8 cellular contexts compared by ENCODE assay signal in genomic region chr6:107114213-107114871, GRCh38. TPM values are rescaled to one million over a fixed set of nuclear protein-coding genes. Genes with fewer than 3 reads are reported as not detected.
DNase-seq lines count a peak whose midpoint lies in the region; ATAC-seq and TF ChIP-seq lines count a peak whose summit lies in the region.

No MANE protein-coding gene starts in this region.

- H3K9me3 ChIP-seq in CD8-positive, alpha-beta T cell (ENCODE audit: low read length): no peaks in the 10 kb centered on the region

- H3K27me3 Mint-ChIP-seq in CD8-positive, alpha-beta T cell (ENCODE audit: low read depth): no peaks in the 10 kb centered on the region
- peaks cover 2% of the 10 kb centered on the region for H3K27me3 Mint-ChIP-seq in endothelial cell (ENCODE audit: unreplicated experiment)

- no peaks in the 10 kb centered on the region for H3K36me3 ChIP-seq in CD8-positive, alpha-beta T cell (ENCODE audit: insufficient read depth, low read length)

- H3K4me3 ChIP-seq in CD8-positive, alpha-beta T cell (ENCODE audit: low read depth, low read length): peak overlapping the region; percentile 12

- no peaks in the 10 kb centered on the region for H3K9me3 Mint-ChIP-seq in CD8-positive, alpha-beta T cell
- H3K9me3 Mint-ChIP-seq in endothelial cell (ENCODE audit: unreplicated experiment): no peaks in the 10 kb centered on the region

- peaks cover 2% of the 10 kb centered on the region for H3K36me3 Mint-ChIP-seq in CD8-positive, alpha-beta T cell
- H3K36me3 Mint-ChIP-seq in endothelial cell (ENCODE audit: low read depth, unreplicated experiment): no peaks in the 10 kb centered on the region

- peak; percentile 90 for TF ChIP-seq CTCF in CD8-positive, alpha-beta T cell (IDR thresholded peaks at IDR 0.05)
- peak; percentile 98 for TF ChIP-seq CTCF in endothelial cell (IDR thresholded peaks at IDR 0.05; ENCODE audit: unreplicated experiment)

- H3K27ac Mint-ChIP-seq in CD8-positive, alpha-beta T cell: no peak overlapping the region
- peak overlapping the region; percentile 70 for H3K27ac Mint-ChIP-seq in endothelial cell (ENCODE audit: unreplicated experiment)

- H3K27me3 ChIP-seq in CD8-positive, alpha-beta T cell (ENCODE audit: insufficient read depth, low read length): no peaks in the 10 kb centered on the region

- H3K4me3 Mint-ChIP-seq in CD8-positive, alpha-beta T cell: peak overlapping the region; percentile 83
- peak overlapping the region; percentile 94 for H3K4me3 Mint-ChIP-seq in endothelial cell (ENCODE audit: unreplicated experiment)

- POLR2A ChIA-PET in CD8-positive, alpha-beta T cell (lab: Charles Lee): interaction anchor here (0.6 to 0.9 kb wide), 2 partner anchors 77 to 96 kb away, joined by 3 read pairs; no protein-coding TSS in a partner anchor

- peaks cover 15% of the 10 kb centered on the region for H3K4me1 Mint-ChIP-seq in CD8-positive, alpha-beta T cell (ENCODE audit: low read depth)
- peaks cover 20% of the 10 kb centered on the region for H3K4me1 Mint-ChIP-seq in endothelial cell (ENCODE audit: unreplicated experiment)

- no peak overlapping the region for H3K27ac ChIP-seq in CD8-positive, alpha-beta T cell (ENCODE audit: low read depth, low read length)

- ATAC-seq in CD8-positive, alpha-beta T cell: peak; percentile 53
- ATAC-seq in GM19372 (IDR thresholded peaks at IDR 0.05; ENCODE audit: low read depth, unreplicated experiment) (peak; percentile 59), HG03520 (IDR thresholded peaks at IDR 0.05; ENCODE audit: unreplicated experiment) (peak; percentile 60)

- intact Hi-C loops in CD8-positive, alpha-beta T cell (cut with DNase I, micrococcal nuclease): loop anchor here (1.0 to 10.0 kb wide), 6 partner anchors 86 to 777 kb away; partner anchors contain the start of genes MTRES1 (in 2 of the 2), PDSS2 (in 1 of the 2), QRSL1 (in 1 of the 2) and RTN4IP1 (in 1 of the 2)

- CTCF ChIA-PET in CD8-positive, alpha-beta T cell (lab: Charles Lee): interaction anchor here (0.6 to 1.8 kb wide), 23 partner anchors 10 to 780 kb away, joined by 3 to 15 read pairs (median 3); partner anchors contain the start of gene MTRES1

- DNase-seq in CD8-positive, alpha-beta T cell: peak; percentile 28 to 83 (median 58)
- DNase-seq in NOMO-1 (lab: John Stamatoyannopoulos, UW; ENCODE audit: unreplicated experiment in 2 of 2) (peak; percentile 69 to 81), endothelial cell (ENCODE audit: low spot score) (peak; percentile 89), midbrain (lab: John Stamatoyannopoulos, UW) (peak; percentile 87)
- peak; percentile 74 for DNase-seq in activated CD8-positive, alpha-beta memory T cell treated with anti-CD3 and anti-CD28 coated beads, Interleukin-2, amount 50 U/mL, for 4 hours
- peak; percentile 69 to 70 for DNase-seq in stimulated activated CD8-positive, alpha-beta memory T cell treated with anti-CD3 and anti-CD28 coated beads, Interleukin-2, amount 100 ng/mL, for 48 hours (ENCODE audit: low read depth in 2 of 2)

- H3K4me1 ChIP-seq in CD8-positive, alpha-beta T cell (ENCODE audit: insufficient read depth, low read length): peaks cover 11% of the 10 kb centered on the region

RNA-seq across cellular contexts. Expression of gene BEND3, which starts 1.0 kb away (rescaled TPM):
- total RNA-seq in CD8-positive, alpha-beta T cell: 1 to 10 TPM; 1.7 to 1.8 TPM
- 5.8 TPM for total RNA-seq in endothelial cell (ENCODE audit: unreplicated experiment)
